Comparison of ENCODE assay signal across 1 cellular context in the genomic region with DNA sequence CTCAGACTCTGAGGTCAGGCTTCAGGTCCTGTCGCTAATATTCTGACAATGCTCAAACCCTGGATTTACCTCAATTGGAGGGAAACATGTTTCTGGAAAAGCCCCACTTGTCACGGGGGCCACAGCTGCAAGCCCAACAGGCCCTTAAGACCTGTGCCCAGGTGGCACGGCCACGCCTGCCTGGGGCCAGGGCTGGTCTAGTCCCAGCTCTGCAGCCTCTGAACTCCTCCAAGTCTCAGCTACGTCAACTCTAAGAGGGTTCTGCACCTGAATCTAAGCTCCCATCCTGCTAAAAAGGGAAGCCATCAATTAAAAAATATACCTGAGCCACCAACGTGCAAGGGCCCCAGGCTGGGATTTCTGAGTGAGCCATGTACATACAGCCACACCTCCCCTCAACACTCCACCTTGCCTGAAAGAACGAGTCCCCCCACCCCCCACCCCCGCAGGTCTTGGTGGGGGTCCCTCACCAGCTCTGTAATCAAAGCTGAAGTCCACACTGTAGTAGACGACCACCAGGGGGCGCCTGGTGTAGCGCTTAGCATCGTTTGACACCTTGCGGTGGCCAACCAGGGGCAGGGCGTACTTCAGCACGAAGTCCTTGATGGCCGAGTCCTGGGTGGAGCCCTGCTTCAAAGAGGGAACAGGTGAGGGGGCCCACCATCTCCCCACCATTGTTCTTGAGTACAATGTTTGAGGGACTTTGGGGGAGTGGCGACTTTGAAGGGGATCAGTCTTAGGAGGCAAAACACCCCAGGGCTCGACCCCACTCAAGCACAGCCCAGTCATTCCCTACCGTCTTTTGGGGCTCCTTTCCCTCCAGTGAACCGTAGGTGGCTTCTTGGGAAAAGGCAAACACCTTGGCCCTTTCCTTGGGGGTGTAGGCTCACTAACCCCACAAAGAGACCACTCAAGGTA.
A peak's percentile ranks its signal among the peaks of the same experiment; 100 is the strongest.
TF ChIP-seq lines count a peak whose summit lies in the region.

No MANE protein-coding gene starts in this region.

TF ChIP-seq in WTC11, 78 proteins besides CTCF, POLR2A, EP300 and RAD21 (continued from another document):
- TF ChIP-seq, protein P1, sequence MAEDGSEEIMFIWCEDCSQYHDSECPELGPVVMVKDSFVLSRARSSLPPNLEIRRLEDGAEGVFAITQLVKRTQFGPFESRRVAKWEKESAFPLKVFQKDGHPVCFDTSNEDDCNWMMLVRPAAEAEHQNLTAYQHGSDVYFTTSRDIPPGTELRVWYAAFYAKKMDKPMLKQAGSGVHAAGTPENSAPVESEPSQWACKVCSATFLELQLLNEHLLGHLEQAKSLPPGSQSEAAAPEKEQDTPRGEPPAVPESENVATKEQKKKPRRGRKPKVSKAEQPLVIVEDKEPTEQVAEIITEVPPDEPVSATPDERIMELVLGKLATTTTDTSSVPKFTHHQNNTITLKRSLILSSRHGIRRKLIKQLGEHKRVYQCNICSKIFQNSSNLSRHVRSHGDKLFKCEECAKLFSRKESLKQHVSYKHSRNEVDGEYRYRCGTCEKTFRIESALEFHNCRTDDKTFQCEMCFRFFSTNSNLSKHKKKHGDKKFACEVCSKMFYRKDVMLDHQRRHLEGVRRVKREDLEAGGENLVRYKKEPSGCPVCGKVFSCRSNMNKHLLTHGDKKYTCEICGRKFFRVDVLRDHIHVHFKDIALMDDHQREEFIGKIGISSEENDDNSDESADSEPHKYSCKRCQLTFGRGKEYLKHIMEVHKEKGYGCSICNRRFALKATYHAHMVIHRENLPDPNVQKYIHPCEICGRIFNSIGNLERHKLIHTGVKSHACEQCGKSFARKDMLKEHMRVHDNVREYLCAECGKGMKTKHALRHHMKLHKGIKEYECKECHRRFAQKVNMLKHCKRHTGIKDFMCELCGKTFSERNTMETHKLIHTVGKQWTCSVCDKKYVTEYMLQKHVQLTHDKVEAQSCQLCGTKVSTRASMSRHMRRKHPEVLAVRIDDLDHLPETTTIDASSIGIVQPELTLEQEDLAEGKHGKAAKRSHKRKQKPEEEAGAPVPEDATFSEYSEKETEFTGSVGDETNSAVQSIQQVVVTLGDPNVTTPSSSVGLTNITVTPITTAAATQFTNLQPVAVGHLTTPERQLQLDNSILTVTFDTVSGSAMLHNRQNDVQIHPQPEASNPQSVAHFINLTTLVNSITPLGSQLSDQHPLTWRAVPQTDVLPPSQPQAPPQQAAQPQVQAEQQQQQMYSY (CRISPR knock-in tag; IDR thresholded peaks at IDR 0.05), result no peak
- TF ChIP-seq NFYB (CRISPR knock-in tag; conservative IDR thresholded peaks at IDR 0.05; ENCODE audit: low read depth) (no peak), TP53 (CRISPR knock-in tag; IDR thresholded peaks at IDR 0.05) (no peak), ELF4 (CRISPR knock-in tag; IDR thresholded peaks at IDR 0.05; ENCODE audit: low read depth) (no peak), MXD4 (CRISPR knock-in tag; IDR thresholded peaks at IDR 0.05; ENCODE audit: borderline replicate concordance) (no peak), RELA (CRISPR knock-in tag; IDR thresholded peaks at IDR 0.05; ENCODE audit: borderline replicate concordance) (no peak), MYBL2 (CRISPR knock-in tag; IDR thresholded peaks at IDR 0.05) (no peak), FOXK1 (CRISPR knock-in tag; IDR thresholded peaks at IDR 0.05) (no peak), ATF1 (CRISPR knock-in tag; IDR thresholded peaks at IDR 0.05) (no peak), RORB (CRISPR knock-in tag; IDR thresholded peaks at IDR 0.05) (no peak), CBFB (CRISPR knock-in tag; IDR thresholded peaks at IDR 0.05; ENCODE audit: low read depth) (0 out of 2 replicates have a peak, but pooled peaks have one; percentile 29), SP1 (CRISPR knock-in tag; conservative IDR thresholded peaks at IDR 0.05) (0 out of 2 replicates have a peak, but pooled peaks have one; percentile 33), ZNF317 (CRISPR knock-in tag; IDR thresholded peaks at IDR 0.05; ENCODE audit: borderline replicate concordance, low read depth) (no peak), CREB1 (CRISPR knock-in tag; IDR thresholded peaks at IDR 0.05) (no peak)
- TF ChIP-seq, protein P2, sequence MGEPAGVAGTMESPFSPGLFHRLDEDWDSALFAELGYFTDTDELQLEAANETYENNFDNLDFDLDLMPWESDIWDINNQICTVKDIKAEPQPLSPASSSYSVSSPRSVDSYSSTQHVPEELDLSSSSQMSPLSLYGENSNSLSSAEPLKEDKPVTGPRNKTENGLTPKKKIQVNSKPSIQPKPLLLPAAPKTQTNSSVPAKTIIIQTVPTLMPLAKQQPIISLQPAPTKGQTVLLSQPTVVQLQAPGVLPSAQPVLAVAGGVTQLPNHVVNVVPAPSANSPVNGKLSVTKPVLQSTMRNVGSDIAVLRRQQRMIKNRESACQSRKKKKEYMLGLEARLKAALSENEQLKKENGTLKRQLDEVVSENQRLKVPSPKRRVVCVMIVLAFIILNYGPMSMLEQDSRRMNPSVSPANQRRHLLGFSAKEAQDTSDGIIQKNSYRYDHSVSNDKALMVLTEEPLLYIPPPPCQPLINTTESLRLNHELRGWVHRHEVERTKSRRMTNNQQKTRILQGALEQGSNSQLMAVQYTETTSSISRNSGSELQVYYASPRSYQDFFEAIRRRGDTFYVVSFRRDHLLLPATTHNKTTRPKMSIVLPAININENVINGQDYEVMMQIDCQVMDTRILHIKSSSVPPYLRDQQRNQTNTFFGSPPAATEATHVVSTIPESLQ (CRISPR knock-in tag; IDR thresholded peaks at IDR 0.05), result no peak
- TF ChIP-seq, protein P3, sequence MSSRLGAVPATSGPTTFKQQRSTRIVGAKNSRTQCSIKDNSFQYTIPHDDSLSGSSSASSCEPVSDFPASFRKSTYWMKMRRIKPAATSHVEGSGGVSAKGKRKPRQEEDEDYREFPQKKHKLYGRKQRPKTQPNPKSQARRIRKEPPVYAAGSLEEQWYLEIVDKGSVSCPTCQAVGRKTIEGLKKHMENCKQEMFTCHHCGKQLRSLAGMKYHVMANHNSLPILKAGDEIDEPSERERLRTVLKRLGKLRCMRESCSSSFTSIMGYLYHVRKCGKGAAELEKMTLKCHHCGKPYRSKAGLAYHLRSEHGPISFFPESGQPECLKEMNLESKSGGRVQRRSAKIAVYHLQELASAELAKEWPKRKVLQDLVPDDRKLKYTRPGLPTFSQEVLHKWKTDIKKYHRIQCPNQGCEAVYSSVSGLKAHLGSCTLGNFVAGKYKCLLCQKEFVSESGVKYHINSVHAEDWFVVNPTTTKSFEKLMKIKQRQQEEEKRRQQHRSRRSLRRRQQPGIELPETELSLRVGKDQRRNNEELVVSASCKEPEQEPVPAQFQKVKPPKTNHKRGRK (CRISPR knock-in tag; IDR thresholded peaks at IDR 0.05; ENCODE audit: borderline replicate concordance), result no peak
- TF ChIP-seq, protein P4, sequence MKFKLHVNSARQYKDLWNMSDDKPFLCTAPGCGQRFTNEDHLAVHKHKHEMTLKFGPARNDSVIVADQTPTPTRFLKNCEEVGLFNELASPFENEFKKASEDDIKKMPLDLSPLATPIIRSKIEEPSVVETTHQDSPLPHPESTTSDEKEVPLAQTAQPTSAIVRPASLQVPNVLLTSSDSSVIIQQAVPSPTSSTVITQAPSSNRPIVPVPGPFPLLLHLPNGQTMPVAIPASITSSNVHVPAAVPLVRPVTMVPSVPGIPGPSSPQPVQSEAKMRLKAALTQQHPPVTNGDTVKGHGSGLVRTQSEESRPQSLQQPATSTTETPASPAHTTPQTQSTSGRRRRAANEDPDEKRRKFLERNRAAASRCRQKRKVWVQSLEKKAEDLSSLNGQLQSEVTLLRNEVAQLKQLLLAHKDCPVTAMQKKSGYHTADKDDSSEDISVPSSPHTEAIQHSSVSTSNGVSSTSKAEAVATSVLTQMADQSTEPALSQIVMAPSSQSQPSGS (CRISPR knock-in tag; IDR thresholded peaks at IDR 0.05; ENCODE audit: borderline replicate concordance, low read depth), result no peak
- TF ChIP-seq, protein P5, sequence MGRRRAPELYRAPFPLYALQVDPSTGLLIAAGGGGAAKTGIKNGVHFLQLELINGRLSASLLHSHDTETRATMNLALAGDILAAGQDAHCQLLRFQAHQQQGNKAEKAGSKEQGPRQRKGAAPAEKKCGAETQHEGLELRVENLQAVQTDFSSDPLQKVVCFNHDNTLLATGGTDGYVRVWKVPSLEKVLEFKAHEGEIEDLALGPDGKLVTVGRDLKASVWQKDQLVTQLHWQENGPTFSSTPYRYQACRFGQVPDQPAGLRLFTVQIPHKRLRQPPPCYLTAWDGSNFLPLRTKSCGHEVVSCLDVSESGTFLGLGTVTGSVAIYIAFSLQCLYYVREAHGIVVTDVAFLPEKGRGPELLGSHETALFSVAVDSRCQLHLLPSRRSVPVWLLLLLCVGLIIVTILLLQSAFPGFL (CRISPR knock-in tag; IDR thresholded peaks at IDR 0.05; ENCODE audit: borderline replicate concordance), result no peak
TF ChIP-seq in WTC11: peak in this region for 4.
